In the genomic region with DNA sequence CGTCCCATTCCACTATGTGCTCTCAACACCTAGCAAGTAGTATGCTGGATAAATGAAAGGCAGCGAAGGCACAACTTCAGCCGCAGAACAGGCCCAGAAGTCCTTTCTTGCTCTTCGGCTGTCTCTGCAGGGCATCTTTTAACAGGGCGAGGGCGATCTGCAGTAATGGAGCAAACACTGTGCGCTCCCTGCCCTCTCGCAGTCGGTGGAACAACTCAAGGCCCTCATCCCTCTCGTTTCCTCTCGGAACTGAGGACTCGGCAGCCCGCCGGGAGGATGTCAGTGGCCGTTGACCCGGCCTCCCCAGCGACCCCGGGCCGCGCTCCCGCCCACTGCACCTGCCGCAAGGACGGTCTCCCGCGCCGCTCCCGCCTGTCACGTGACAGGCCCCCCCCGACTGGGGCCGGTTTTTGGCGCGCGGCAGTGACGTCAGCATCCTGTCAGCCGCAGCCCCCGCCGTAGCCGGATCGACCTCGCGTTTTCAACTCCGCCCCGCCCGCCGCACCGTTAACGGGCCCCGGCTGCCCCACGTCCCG, we compare ENCODE assay signal across 8 cellular contexts. TPM values are rescaled to one million over a fixed set of nuclear protein-coding genes. Genes with fewer than 3 reads are reported as not detected.
DNase-seq lines count a peak whose midpoint lies in the region; ATAC-seq and TF ChIP-seq lines count a peak whose summit lies in the region.

No MANE protein-coding gene starts in this region.

- H3K27me3 ChIP-seq in BLaER1 = no peaks in the 10 kb centered on the region
- H3K27me3 ChIP-seq in KMS-11 (ENCODE audit: insufficient read depth, low read depth) = no peaks in the 10 kb centered on the region

- DNase-seq in RWPE1 (ENCODE audit: low spot score) (peak; percentile 99), fibroblast of the aortic adventitia (ENCODE audit: low read depth) (peak; percentile 64), nephron progenitor cell (peak; percentile 90)
- peak; percentile 89 for DNase-seq in activated effector memory CD4-positive, alpha-beta T cell treated with Interleukin-2 at 50 U/mL for 16 hours
- peak; percentile 95 for DNase-seq in stimulated activated naive CD8-positive, alpha-beta T cell treated with anti-CD3 and anti-CD28 coated beads, Interleukin-15, Interleukin-2, amounts not matched to agents 100 U/mL and 50 U/mL, for 24 hours

- H3K27ac ChIP-seq in BLaER1 = peak overlapping the region; percentile 98
- H3K27ac ChIP-seq in KMS-11 = peak overlapping the region; percentile 65
- H3K27ac ChIP-seq in RWPE1 = peak overlapping the region; percentile 98

- H3K4me1 ChIP-seq in BLaER1 (peaks cover 68% of the 10 kb centered on the region), KMS-11 (ENCODE audit: low read depth, poor library complexity, severe bottlenecking) (peaks cover 50% of the 10 kb centered on the region)

- H3K4me2 ChIP-seq in BLaER1 (peak overlapping the region; percentile 90), KMS-11 (peak overlapping the region; percentile 78)

- peak overlapping the region; percentile 16; the same call in 1 of the 2 replicates for H2AFZ ChIP-seq in KMS-11 (ENCODE audit: low read depth)

- POLR2A ChIA-PET in RWPE1 (lab: Yijun Ruan, JAX; ENCODE audit: low non-redundant PET) = interaction anchor here (0.6 kb wide), 1 partner anchor 45 kb away, joined by 4 read pairs; no protein-coding TSS in a partner anchor

- TF ChIP-seq CTCF in KMS-11 (conservative IDR thresholded peaks at IDR 0.05; ENCODE audit: low read depth, low read length) (no peak), RWPE1 (conservative IDR thresholded peaks at IDR 0.05; ENCODE audit: low read depth) (no peak), fibroblast of the aortic adventitia (IDR thresholded peaks at IDR 0.05; ENCODE audit: insufficient read depth, low read length) (peak; percentile 39), nephron progenitor cell (IDR thresholded peaks at IDR 0.05) (no peak)

- H3K27ac Mint-ChIP-seq in nephron progenitor cell = peak overlapping the region; percentile 97

- no peaks in the 10 kb centered on the region for H3K9me3 ChIP-seq in BLaER1

- H3K9me3 Mint-ChIP-seq in nephron progenitor cell = no peaks in the 10 kb centered on the region

- peak overlapping the region; percentile 98 for H3K9ac ChIP-seq in BLaER1
- H3K9ac ChIP-seq in KMS-11 = peak overlapping the region; percentile 65; the same call in 1 of the 2 replicates

- ATAC-seq in GM19397 (IDR thresholded peaks at IDR 0.05; ENCODE audit: unreplicated experiment) = peak; percentile 21
- ATAC-seq in stimulated activated naive CD8-positive, alpha-beta T cell treated with anti-CD3 and anti-CD28 coated beads, Interleukin-15, Interleukin-2, amounts not matched to agents 100 U/mL and 50 U/mL, for 24 hours = peak; percentile 20

- H3K36me3 ChIP-seq in BLaER1 (no peaks in the 10 kb centered on the region; the same call in 1 of the 2 replicates), KMS-11 (ENCODE audit: insufficient read depth) (no peaks in the 10 kb centered on the region)

- H3K79me2 ChIP-seq in KMS-11 (ENCODE audit: insufficient read depth, low read depth) = peaks cover 51% of the 10 kb centered on the region

- peak overlapping the region; percentile 95 for H3K4me3 Mint-ChIP-seq in nephron progenitor cell

- no peaks in the 10 kb centered on the region for H3K27me3 Mint-ChIP-seq in nephron progenitor cell (ENCODE audit: low read depth, poor library complexity)

- CTCF ChIA-PET in RWPE1 (lab: Yijun Ruan, JAX) = interaction anchor here (1.0 kb wide), 1 partner anchor 238 kb away, joined by 3 read pairs; a partner anchor contains a TSS

- H4K20me1 ChIP-seq in BLaER1 = peaks cover 50% of the 10 kb centered on the region
- H4K20me1 ChIP-seq in KMS-11 (ENCODE audit: insufficient read depth) = 0 out of 2 replicates have a peak, but pooled peaks cover 20% of the 10 kb centered on the region

- H3K4me3 ChIP-seq in BLaER1 (peak overlapping the region; percentile 89), KMS-11 (IDR thresholded peaks at IDR 0.05; ENCODE audit: insufficient read depth, low read depth, low read length) (no peak overlapping the region), fibroblast of the aortic adventitia (ENCODE audit: low read depth, low read length) (peak overlapping the region; percentile 93)

- peaks cover 3% of the 10 kb centered on the region for H3K36me3 Mint-ChIP-seq in nephron progenitor cell (ENCODE audit: low read depth)

- H3K4me1 Mint-ChIP-seq in nephron progenitor cell = peaks cover 46% of the 10 kb centered on the region

RNA-seq across cellular contexts. Expression of a gene that starts 1.1 kb away (rescaled TPM):
- total RNA-seq in fibroblast of the aortic adventitia (ENCODE audit: low replicate concordance) = 0.33 and 31.3 TPM in 2 replicates

RNA-seq across cellular contexts. Expression of a gene that starts 32.9 kb away (rescaled TPM):
- total RNA-seq in fibroblast of the aortic adventitia (ENCODE audit: low replicate concordance) = 16.7 and 27.6 TPM in 2 replicates

RNA-seq across cellular contexts. Expression of a gene that starts 33.6 kb away (rescaled TPM):
- 7.8 and 14.6 TPM in 2 replicates for total RNA-seq in fibroblast of the aortic adventitia (ENCODE audit: low replicate concordance)
